Comparison of ENCODE assay signal across 14 cellular contexts in the genomic region with DNA sequence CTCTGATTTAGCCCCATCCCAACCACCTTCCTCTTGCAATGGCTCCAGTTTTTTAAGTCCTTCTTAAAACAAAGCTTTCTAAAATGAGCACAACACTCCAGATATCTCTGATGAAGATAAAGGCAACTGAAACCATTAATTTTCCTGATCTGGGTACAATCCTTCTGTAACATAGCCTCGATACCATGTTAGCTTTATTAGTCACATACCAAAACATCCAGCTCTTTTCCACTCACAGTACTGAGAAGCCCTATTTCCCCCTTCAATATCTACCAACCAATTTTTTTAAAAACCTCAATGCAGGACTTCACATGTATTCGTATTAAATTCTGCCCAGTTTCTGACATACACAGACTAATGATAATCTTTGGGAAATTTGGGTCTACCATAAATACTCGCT.
DNase-seq lines count a peak whose midpoint lies in the region; ATAC-seq and TF ChIP-seq lines count a peak whose summit lies in the region.
"Had no signal": no experiment of that assay in that cellular context is flagged by ENCODE, and none has a peak within 500 bp of the region (broad histone marks: within the 10 kb centered on the region; RNA-seq: fewer than 3 reads in every experiment).

No MANE protein-coding gene starts in this region.

- H3K27me3 Mint-ChIP-seq in activated naive CD4-positive, alpha-beta T cell treated with anti-CD3 and anti-CD28 coated beads, Interleukin-2, amount 10 ng/mL, durations not matched to agents 7 days and 5 days = no peaks in the 10 kb centered on the region
- no peaks in the 10 kb centered on the region for H3K27me3 Mint-ChIP-seq in activated CD4-positive, alpha-beta memory T cell treated with anti-CD3 and anti-CD28 coated beads for 36 hours
- H3K27me3 Mint-ChIP-seq in stimulated activated memory B cell treated with anti-CD40 and anti-IgM and Interleukin-4, amounts not matched to agents 10 μg/mL and 1 μg/mL and 100 μg/mL, for 72 hours = no peaks in the 10 kb centered on the region
- H3K27me3 Mint-ChIP-seq: T-cell had no signal

- peak overlapping the region; percentile 66 for H3K4me3 Mint-ChIP-seq in activated naive CD4-positive, alpha-beta T cell treated with anti-CD3 and anti-CD28 coated beads, Interleukin-2, amount 10 ng/mL, durations not matched to agents 7 days and 5 days
- H3K4me3 Mint-ChIP-seq in activated CD4-positive, alpha-beta memory T cell treated with anti-CD3 and anti-CD28 coated beads for 36 hours = peak overlapping the region; percentile 56
- H3K4me3 Mint-ChIP-seq in stimulated activated memory B cell treated with anti-CD40 and anti-IgM and Interleukin-4, amounts not matched to agents 10 μg/mL and 1 μg/mL and 100 μg/mL, for 72 hours = peak overlapping the region; percentile 80

- H3K36me3 Mint-ChIP-seq in activated naive CD4-positive, alpha-beta T cell treated with anti-CD3 and anti-CD28 coated beads, Interleukin-2, amount 10 ng/mL, durations not matched to agents 7 days and 5 days = peaks cover 9% of the 10 kb centered on the region
- no peaks in the 10 kb centered on the region for H3K36me3 Mint-ChIP-seq in activated CD4-positive, alpha-beta memory T cell treated with anti-CD3 and anti-CD28 coated beads for 36 hours
- peaks cover 5% of the 10 kb centered on the region for H3K36me3 Mint-ChIP-seq in stimulated activated memory B cell treated with anti-CD40 and anti-IgM and Interleukin-4, amounts not matched to agents 10 μg/mL and 1 μg/mL and 100 μg/mL, for 72 hours

- peak overlapping the region in 1 of 59 donors; percentile 28 for H3K27ac ChIP-seq in dorsolateral prefrontal cortex
- H3K27ac ChIP-seq: colonic mucosa, thoracic aorta had no signal

- POLR2A ChIA-PET in activated CD4-positive, alpha-beta memory T cell treated with anti-CD3 and anti-CD28 coated beads for 36 hours (lab: Charles Lee) = interaction anchor here (0.7 kb wide), 1 partner anchor 11 kb away, joined by 3 read pairs; no protein-coding TSS in a partner anchor

- intact Hi-C loops in activated CD4-positive, alpha-beta memory T cell treated with anti-CD3 and anti-CD28 coated beads for 36 hours (cut with micrococcal nuclease) = no loop called here
- intact Hi-C loops in dorsolateral prefrontal cortex (cut with DNase I) = no loop called here

- TF ChIP-seq CTCF in fibroblast of mammary gland (conservative IDR thresholded peaks at IDR 0.05; ENCODE audit: control insufficient read depth, insufficient read depth, low read depth, low read length) (no peak), dorsolateral prefrontal cortex (IDR thresholded peaks at IDR 0.05 in 54 of 56, conservative IDR thresholded peaks at IDR 0.05 in 2 of 56; ENCODE audit: low read depth in 1 of 56, partially characterized antibody in 56 of 56) (no peak)

- H3K27me3 ChIP-seq in dorsolateral prefrontal cortex = no peaks in the 10 kb centered on the region
- H3K27me3 ChIP-seq: colonic mucosa had no signal

- no peak for DNase-seq in activated naive CD4-positive, alpha-beta T cell treated with anti-CD3 and anti-CD28 coated beads, Interleukin-2, amount 10 ng/mL, durations not matched to agents 7 days and 5 days
- DNase-seq in activated naive CD4-positive, alpha-beta T cell treated with anti-CD3 and anti-CD28 coated beads, Interleukin-2, amount 50 U/mL, for 16 hours = no peak
- no peak for DNase-seq in activated CD4-positive, alpha-beta memory T cell treated with anti-CD3 and anti-CD28 coated beads for 36 hours
- peak; percentile 19 for DNase-seq in fibroblast of mammary gland (ENCODE audit: low read depth)
- no peak for DNase-seq in ecto neural progenitor cell (ENCODE audit: low spot score)
- no peak for DNase-seq in dorsolateral prefrontal cortex
- DNase-seq: colonic mucosa, glutamatergic neuron, NCI-H187 had no signal

- peaks cover 49% of the 10 kb centered on the region for H3K4me1 Mint-ChIP-seq in activated naive CD4-positive, alpha-beta T cell treated with anti-CD3 and anti-CD28 coated beads, Interleukin-2, amount 10 ng/mL, durations not matched to agents 7 days and 5 days
- peaks cover 69% of the 10 kb centered on the region for H3K4me1 Mint-ChIP-seq in activated CD4-positive, alpha-beta memory T cell treated with anti-CD3 and anti-CD28 coated beads for 36 hours (ENCODE audit: low read depth)
- peaks cover 61% of the 10 kb centered on the region for H3K4me1 Mint-ChIP-seq in stimulated activated memory B cell treated with anti-CD40 and anti-IgM and Interleukin-4, amounts not matched to agents 10 μg/mL and 1 μg/mL and 100 μg/mL, for 72 hours

- CTCF ChIA-PET in activated naive CD4-positive, alpha-beta T cell treated with anti-CD3 and anti-CD28 coated beads, Interleukin-2, amount 10 ng/mL, durations not matched to agents 7 days and 5 days (lab: Charles Lee) = interaction anchor here (1.2 to 1.5 kb wide), 3 partner anchors 23 to 30 kb away, joined by 3 to 5 read pairs (median 5); no protein-coding TSS in a partner anchor
- CTCF ChIA-PET in activated CD4-positive, alpha-beta memory T cell treated with anti-CD3 and anti-CD28 coated beads for 36 hours (lab: Charles Lee) = interaction anchor here (0.6 to 1.7 kb wide), 7 partner anchors 30 to 118 kb away, joined by 3 to 6 read pairs (median 3); no protein-coding TSS in a partner anchor

- H3K27ac Mint-ChIP-seq in activated naive CD4-positive, alpha-beta T cell treated with anti-CD3 and anti-CD28 coated beads, Interleukin-2, amount 10 ng/mL, durations not matched to agents 7 days and 5 days = peak overlapping the region; percentile 91
- H3K27ac Mint-ChIP-seq in activated CD4-positive, alpha-beta memory T cell treated with anti-CD3 and anti-CD28 coated beads for 36 hours = peak overlapping the region; percentile 92
- peak overlapping the region; percentile 83 for H3K27ac Mint-ChIP-seq in stimulated activated memory B cell treated with anti-CD40 and anti-IgM and Interleukin-4, amounts not matched to agents 10 μg/mL and 1 μg/mL and 100 μg/mL, for 72 hours

- no peaks in the 10 kb centered on the region for H3K9me3 Mint-ChIP-seq in activated naive CD4-positive, alpha-beta T cell treated with anti-CD3 and anti-CD28 coated beads, Interleukin-2, amount 10 ng/mL, durations not matched to agents 7 days and 5 days
- no peaks in the 10 kb centered on the region for H3K9me3 Mint-ChIP-seq in activated CD4-positive, alpha-beta memory T cell treated with anti-CD3 and anti-CD28 coated beads for 36 hours
- H3K9me3 Mint-ChIP-seq in stimulated activated memory B cell treated with anti-CD40 and anti-IgM and Interleukin-4, amounts not matched to agents 10 μg/mL and 1 μg/mL and 100 μg/mL, for 72 hours = no peaks in the 10 kb centered on the region
- H3K9me3 Mint-ChIP-seq: T-cell had no signal

- ATAC-seq in stimulated activated memory B cell treated with anti-CD40 and anti-IgM and Interleukin-4, amounts not matched to agents 10 μg/mL and 1 μg/mL and 100 μg/mL, for 72 hours = no peak
- no peak for ATAC-seq in GM21526 (IDR thresholded peaks at IDR 0.05; ENCODE audit: low FRiP score, unreplicated experiment)

- H3K4me3 ChIP-seq in fibroblast of mammary gland (ENCODE audit: control insufficient read depth, low read depth, low read length) = no peak overlapping the region
- H3K4me3 ChIP-seq in dorsolateral prefrontal cortex = no peak overlapping the region
- H3K4me3 ChIP-seq: colonic mucosa, lung, thoracic aorta had no signal
